In genomic region chr5:25955337-25955736, GRCh38 we compare ENCODE assay signal across 15 cellular contexts.
"Had no signal": no experiment of that assay in that cellular context is flagged by ENCODE, and none has a peak within 500 bp of the region (broad histone marks: within the 10 kb centered on the region; RNA-seq: fewer than 3 reads in every experiment).

No MANE protein-coding gene starts in this region.

- H3K36me3 Mint-ChIP-seq: activated naive CD4-positive, alpha-beta T cell treated with anti-CD3 and anti-CD28 coated beads, Interleukin-2, amount 50 U/mL, for 72 hours; immature natural killer cell had no signal

- ATAC-seq: activated CD4-positive, CD25-positive, alpha-beta regulatory T cell treated with anti-CD3 and anti-CD28 coated beads, Interleukin-2, amount 50 U/mL, for 24 hours; activated naive CD4-positive, alpha-beta T cell treated with anti-CD3 and anti-CD28 coated beads, Interleukin-2, amount 50 U/mL, for 72 hours; esophagus mucosa; left cardiac atrium; sciatic nerve had no signal

- H3K27ac Mint-ChIP-seq: activated naive CD4-positive, alpha-beta T cell treated with anti-CD3 and anti-CD28 coated beads, Interleukin-2, amount 50 U/mL, for 72 hours; immature natural killer cell; T-helper 2 cell treated with Interferon-gamma antibody and Interleukin-4, amounts not matched to agents 5 μg/mL and 100 μg/mL, for 36 hours had no signal

- H3K4me3 Mint-ChIP-seq: immature natural killer cell; T-helper 2 cell treated with Interferon-gamma antibody and Interleukin-4, amounts not matched to agents 5 μg/mL and 100 μg/mL, for 36 hours had no signal

- FAIRE-seq: endometrium had no signal

- H3K4me1 Mint-ChIP-seq: immature natural killer cell had no signal

- DNase-seq: activated T-cell treated with anti-CD3 and anti-CD28 coated beads, Interleukin-2, amount 50 U/mL, for 1 hour; cerebellar nuclear complex; glutamatergic neuron; immature natural killer cell; left cardiac atrium; spleen; stimulated activated CD4-positive, alpha-beta T cell treated with anti-CD3 and anti-CD28 coated beads, Interleukin-1b, Interleukin-23, amount 100 ng/mL, for 48 hours; stimulated activated naive CD4-positive, alpha-beta T cell treated with Interleukin-2 at 50 U/mL for 16 hours; upper lobe of left lung had no signal
